In the genomic region with DNA sequence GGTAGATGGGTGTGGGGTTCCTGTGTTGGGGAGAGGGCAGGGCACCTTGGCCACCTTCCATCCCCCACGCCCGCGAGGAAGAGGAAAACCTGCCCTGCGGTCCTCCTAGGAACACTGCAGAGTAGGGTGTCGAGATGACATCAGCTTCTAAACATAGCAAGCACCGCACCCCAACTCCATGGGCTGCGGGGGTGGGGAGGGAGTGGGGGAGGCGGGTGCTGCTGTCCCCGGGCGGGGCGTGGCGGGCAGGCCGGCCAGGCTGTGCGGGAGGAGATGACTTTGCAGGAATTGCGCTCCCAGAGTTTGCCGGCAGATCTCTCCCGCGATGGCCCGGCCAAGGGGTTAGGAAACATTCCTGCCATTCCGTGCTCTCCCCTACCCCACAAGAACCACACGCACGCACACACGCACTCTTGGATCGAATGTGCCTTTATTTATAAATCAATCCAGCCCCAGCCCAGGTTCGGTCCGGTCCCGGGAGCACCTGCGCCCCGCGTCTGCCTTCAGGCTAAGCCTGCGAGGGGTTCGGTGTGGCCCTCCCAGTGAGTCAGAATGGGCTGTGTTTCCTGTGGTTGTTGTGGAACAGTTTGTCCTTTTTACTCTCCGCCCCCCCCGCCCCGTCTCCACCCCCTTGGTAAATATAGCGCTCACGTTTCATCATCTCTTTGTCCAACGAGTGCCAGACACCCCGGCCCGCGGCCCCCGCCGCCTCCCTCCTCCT, we compare ENCODE assay signal across 8 cellular contexts. TPM values are rescaled to one million over a fixed set of nuclear protein-coding genes. Genes with fewer than 3 reads are reported as not detected.
DNase-seq lines count a peak whose midpoint lies in the region; ATAC-seq, FAIRE-seq and TF ChIP-seq lines count a peak whose summit lies in the region.

No MANE protein-coding gene starts in this region.

- peaks cover under 1% of the 10 kb centered on the region for H3K27me3 Mint-ChIP-seq in activated T-helper 2 cell treated with anti-CD3 and anti-CD28 coated beads, Interferon-gamma antibody, Interleukin-2, Interleukin-4, amounts not matched to agents 10 μg/mL and 5 μg/mL and 100 μg/mL, durations not matched to agents 14 hours and 24 hours and 36 hours (ENCODE audit: low read depth)
- peaks cover 8 to 9% of the 10 kb centered on the region in 2 donors for H3K27me3 Mint-ChIP-seq in natural killer cell treated with Interleukin-12 subunit alpha and Interleukin-12 subunit beta and Interleukin-15 and Interleukin-18, amount 100 ng/mL, for 72 hours

- peak; percentile 45 for ATAC-seq in DND-41 (ENCODE audit: insufficient read depth, low read depth)
- peak; percentile 78 for ATAC-seq in natural killer cell treated with Interleukin-12 subunit alpha and Interleukin-12 subunit beta and Interleukin-15 and Interleukin-18, amount 100 ng/mL, for 72 hours

- H3K9me3 ChIP-seq in DND-41 (ENCODE audit: insufficient read depth, low read length, severe bottlenecking) (no peaks in the 10 kb centered on the region), GM23248 (ENCODE audit: low read depth) (no peaks in the 10 kb centered on the region)

- H3K4me3 ChIP-seq in DND-41 (ENCODE audit: low read depth in 1 of 2, low read length in 2 of 2): peak overlapping the region; percentile 27 to 72; a peak in 3 of 4 replicates
- peak overlapping the region; percentile 75 for H3K4me3 ChIP-seq in GM23248

- peak; percentile 76 for DNase-seq in DND-41
- peak; percentile 97 for DNase-seq in GM23248
- DNase-seq in Kasumi-1 (lab: John Stamatoyannopoulos, UW): peak; percentile 93 to 94
- DNase-seq in RCC 7860 (ENCODE audit: low spot score): peak; percentile 88
- peak; percentile 74 for DNase-seq in activated T-helper 2 cell treated with anti-CD3 and anti-CD28 coated beads, Interferon-gamma antibody, Interleukin-2, Interleukin-4, amounts not matched to agents 10 μg/mL and 5 μg/mL and 100 μg/mL, durations not matched to agents 14 hours and 24 hours and 36 hours (ENCODE audit: low spot score)
- DNase-seq in fibroblast of peridontal ligament (ENCODE audit: extremely low read depth): peak; percentile 97
- peak; percentile 84 for DNase-seq in natural killer cell treated with Interleukin-12 subunit alpha and Interleukin-12 subunit beta and Interleukin-15 and Interleukin-18, amount 100 ng/mL, for 72 hours (ENCODE audit: low spot score)
- DNase-seq in stimulated activated naive CD4-positive, alpha-beta T cell (lab: John Stamatoyannopoulos, UW): peak; percentile 79 to 94 (median 88)

- no peaks in the 10 kb centered on the region for H3K36me3 ChIP-seq in DND-41 (ENCODE audit: insufficient read depth, low read length)
- H3K36me3 ChIP-seq in GM23248 (ENCODE audit: low read depth): no peaks in the 10 kb centered on the region

- H3K27ac Mint-ChIP-seq in activated T-helper 2 cell treated with anti-CD3 and anti-CD28 coated beads, Interferon-gamma antibody, Interleukin-2, Interleukin-4, amounts not matched to agents 10 μg/mL and 5 μg/mL and 100 μg/mL, durations not matched to agents 14 hours and 24 hours and 36 hours: peak overlapping the region; percentile 99
- H3K27ac Mint-ChIP-seq in natural killer cell treated with Interleukin-12 subunit alpha and Interleukin-12 subunit beta and Interleukin-15 and Interleukin-18, amount 100 ng/mL, for 72 hours: peak overlapping the region; percentile 81 to 91

- H3K4me1 Mint-ChIP-seq in activated T-helper 2 cell treated with anti-CD3 and anti-CD28 coated beads, Interferon-gamma antibody, Interleukin-2, Interleukin-4, amounts not matched to agents 10 μg/mL and 5 μg/mL and 100 μg/mL, durations not matched to agents 14 hours and 24 hours and 36 hours (ENCODE audit: low read depth): peaks cover 44% of the 10 kb centered on the region
- H3K4me1 Mint-ChIP-seq in natural killer cell treated with Interleukin-12 subunit alpha and Interleukin-12 subunit beta and Interleukin-15 and Interleukin-18, amount 100 ng/mL, for 72 hours (ENCODE audit: low read depth in 2 of 2): peaks cover 30 to 39% of the 10 kb centered on the region in 2 donors

- H2AFZ ChIP-seq in DND-41 (ENCODE audit: low read depth, low read length) (peak overlapping the region; percentile 82), GM23248 (no peak overlapping the region)

- H4K20me1 ChIP-seq in DND-41 (ENCODE audit: insufficient read depth, low read length): no peaks in the 10 kb centered on the region
- no peaks in the 10 kb centered on the region for H4K20me1 ChIP-seq in GM23248 (ENCODE audit: insufficient read depth)

- H3K27ac ChIP-seq in DND-41 (ENCODE audit: low read length) (peak overlapping the region; percentile 89), GM23248 (peak overlapping the region; percentile 99)

- no peaks in the 10 kb centered on the region for H3K9me2 ChIP-seq in GM23248 (ENCODE audit: insufficient read depth)

- no peaks in the 10 kb centered on the region for H3K27me3 ChIP-seq in DND-41 (ENCODE audit: insufficient read depth, low read length, poor library complexity)
- no peaks in the 10 kb centered on the region for H3K27me3 ChIP-seq in GM23248 (replicated peaks; ENCODE audit: insufficient read depth)

- no peaks in the 10 kb centered on the region for H3K9me3 Mint-ChIP-seq in activated T-helper 2 cell treated with anti-CD3 and anti-CD28 coated beads, Interferon-gamma antibody, Interleukin-2, Interleukin-4, amounts not matched to agents 10 μg/mL and 5 μg/mL and 100 μg/mL, durations not matched to agents 14 hours and 24 hours and 36 hours
- no peaks in the 10 kb centered on the region for H3K9me3 Mint-ChIP-seq in natural killer cell treated with Interleukin-12 subunit alpha and Interleukin-12 subunit beta and Interleukin-15 and Interleukin-18, amount 100 ng/mL, for 72 hours

- H3K9ac ChIP-seq in DND-41 (ENCODE audit: low read depth, low read length): peak overlapping the region; percentile 87
- H3K9ac ChIP-seq in GM23248: peak overlapping the region; percentile 95

- in situ Hi-C loops in GM23248 (cut with MboI): loop anchor here (10.0 kb wide), 1 partner anchor 165 kb away; no protein-coding TSS in a partner anchor

- peak overlapping the region; percentile 96 for H3K4me2 ChIP-seq in DND-41 (ENCODE audit: insufficient read depth, low read length)
- peak overlapping the region; percentile 87 for H3K4me2 ChIP-seq in GM23248 (ENCODE audit: unreplicated experiment)

- H3K79me2 ChIP-seq in DND-41 (ENCODE audit: insufficient read depth, low read length) (no peaks in the 10 kb centered on the region), GM23248 (ENCODE audit: insufficient read depth) (no peaks in the 10 kb centered on the region)

- no peaks in the 10 kb centered on the region for H3K36me3 Mint-ChIP-seq in activated T-helper 2 cell treated with anti-CD3 and anti-CD28 coated beads, Interferon-gamma antibody, Interleukin-2, Interleukin-4, amounts not matched to agents 10 μg/mL and 5 μg/mL and 100 μg/mL, durations not matched to agents 14 hours and 24 hours and 36 hours (ENCODE audit: low read depth)
- H3K36me3 Mint-ChIP-seq in natural killer cell treated with Interleukin-12 subunit alpha and Interleukin-12 subunit beta and Interleukin-15 and Interleukin-18, amount 100 ng/mL, for 72 hours: no peaks in the 10 kb centered on the region

- WGBS in GM23248 (ENCODE audit: low coverage in 1 of 2, low lambda C conversion rate in 2 of 2, missing lambda C conversion rate in 2 of 2), 2 experiments: 1% methylated on average over 27 to 43 of the region's 43 CpGs

- FAIRE-seq in RCC 7860 (lab: Jason Lieb, UNC): peak; percentile 33

- H3K4me1 ChIP-seq in DND-41 (ENCODE audit: insufficient read depth, low read length) (peaks cover 29% of the 10 kb centered on the region), GM23248 (ENCODE audit: insufficient read depth) (peaks cover 28% of the 10 kb centered on the region)

- intact Hi-C loops in activated T-helper 2 cell treated with anti-CD3 and anti-CD28 coated beads, Interferon-gamma antibody, Interleukin-2, Interleukin-4, amounts not matched to agents 10 μg/mL and 5 μg/mL and 100 μg/mL, durations not matched to agents 14 hours and 24 hours and 36 hours (cut with micrococcal nuclease): loop anchor here (1.0 to 10.0 kb wide), 5 partner anchors 8 to 1765 kb away; no protein-coding TSS in a partner anchor

- no peak for TF ChIP-seq CTCF in DND-41 (IDR thresholded peaks at IDR 0.05; ENCODE audit: borderline replicate concordance, extremely low read depth, low read length, poor library complexity, severe bottlenecking)

- peaks cover 26% of the 10 kb centered on the region for H3F3A ChIP-seq in GM23248 (ENCODE audit: insufficient read depth)

- H3K4me3 Mint-ChIP-seq in activated T-helper 2 cell treated with anti-CD3 and anti-CD28 coated beads, Interferon-gamma antibody, Interleukin-2, Interleukin-4, amounts not matched to agents 10 μg/mL and 5 μg/mL and 100 μg/mL, durations not matched to agents 14 hours and 24 hours and 36 hours (ENCODE audit: low read depth): peak overlapping the region; percentile 90
- H3K4me3 Mint-ChIP-seq in natural killer cell treated with Interleukin-12 subunit alpha and Interleukin-12 subunit beta and Interleukin-15 and Interleukin-18, amount 100 ng/mL, for 72 hours: peak overlapping the region; percentile 90

RNA-seq across cellular contexts. Expression of a gene that starts 5.2 kb away (rescaled TPM):
- 14.3 and 14.5 TPM in 2 replicates for total RNA-seq in GM23248 (2014; rRNA removed; shearing (Covaris generic))
- polyA plus RNA-seq in GM23248 (2016; fragmentation: Nextera tagmentation; extraction: Ambion mirVana): 2.5 and 2.6 TPM in 2 replicates
- total RNA-seq in activated T-helper 2 cell treated with anti-CD3 and anti-CD28 coated beads, Interferon-gamma antibody, Interleukin-2, Interleukin-4, amounts not matched to agents 10 μg/mL and 5 μg/mL and 100 μg/mL, durations not matched to agents 14 hours and 24 hours and 36 hours: 13.5 and 13.7 TPM in 2 replicates
- total RNA-seq in natural killer cell treated with Interleukin-12 subunit alpha and Interleukin-12 subunit beta and Interleukin-15 and Interleukin-18, amount 100 ng/mL, for 72 hours: 1 to 10 TPM; 3.3 to 4.0 TPM

Comparison
In these comparisons a context has a peak if more than half of its experiments do, and no peak if none do; other contexts are left out.
1. Peak in every context shown above with its lines: DNase-seq, ATAC-seq, H3K4me3 ChIP-seq and H3K27ac ChIP-seq.